1 cellular context compared by ENCODE assay signal in genomic region chr11:62830904-62831519, GRCh38.
TF ChIP-seq lines count a peak whose summit lies in the region.

No MANE protein-coding gene starts in this region.

TF ChIP-seq in HepG2, 621 proteins besides CTCF, POLR2A, EP300 and RAD21 (continued from another document):
- TF ChIP-seq ARID4A (CRISPR knock-in tag; IDR thresholded peaks at IDR 0.05; ENCODE audit: borderline replicate concordance), result 0 out of 2 replicates have a peak, but pooled peaks have one; percentile 80
- peak; percentile 48 for TF ChIP-seq ZNF883 (CRISPR knock-in tag; IDR thresholded peaks at IDR 0.05; ENCODE audit: not compliant biosample characterization)
- peak; percentile 60; the same call in 1 of the 2 replicates for TF ChIP-seq TBX3 (IDR thresholded peaks at IDR 0.05; ENCODE audit: borderline replicate concordance)
- TF ChIP-seq ZNF501 (CRISPR knock-in tag; IDR thresholded peaks at IDR 0.05), result peak; percentile 40; the same call in 1 of the 2 replicates
- no peak for TF ChIP-seq NR2F6 (IDR thresholded peaks at IDR 0.05)
- TF ChIP-seq NR2F6 (CRISPR knock-in tag; IDR thresholded peaks at IDR 0.05), result no peak
- TF ChIP-seq HDAC1 (CRISPR knock-in tag; IDR thresholded peaks at IDR 0.05), result peak; percentile 56; the same call in 1 of the 2 replicates
- TF ChIP-seq TFAP4 (IDR thresholded peaks at IDR 0.05; ENCODE audit: borderline replicate concordance, low read depth), result 0 out of 2 replicates have a peak, but pooled peaks have one; percentile 29
- TF ChIP-seq TARDBP (CRISPR knock-in tag; IDR thresholded peaks at IDR 0.05), result 0 out of 2 replicates have a peak, but pooled peaks have one; percentile 28
